ENCODE assay signal across 8 cellular contexts in the genomic region with DNA sequence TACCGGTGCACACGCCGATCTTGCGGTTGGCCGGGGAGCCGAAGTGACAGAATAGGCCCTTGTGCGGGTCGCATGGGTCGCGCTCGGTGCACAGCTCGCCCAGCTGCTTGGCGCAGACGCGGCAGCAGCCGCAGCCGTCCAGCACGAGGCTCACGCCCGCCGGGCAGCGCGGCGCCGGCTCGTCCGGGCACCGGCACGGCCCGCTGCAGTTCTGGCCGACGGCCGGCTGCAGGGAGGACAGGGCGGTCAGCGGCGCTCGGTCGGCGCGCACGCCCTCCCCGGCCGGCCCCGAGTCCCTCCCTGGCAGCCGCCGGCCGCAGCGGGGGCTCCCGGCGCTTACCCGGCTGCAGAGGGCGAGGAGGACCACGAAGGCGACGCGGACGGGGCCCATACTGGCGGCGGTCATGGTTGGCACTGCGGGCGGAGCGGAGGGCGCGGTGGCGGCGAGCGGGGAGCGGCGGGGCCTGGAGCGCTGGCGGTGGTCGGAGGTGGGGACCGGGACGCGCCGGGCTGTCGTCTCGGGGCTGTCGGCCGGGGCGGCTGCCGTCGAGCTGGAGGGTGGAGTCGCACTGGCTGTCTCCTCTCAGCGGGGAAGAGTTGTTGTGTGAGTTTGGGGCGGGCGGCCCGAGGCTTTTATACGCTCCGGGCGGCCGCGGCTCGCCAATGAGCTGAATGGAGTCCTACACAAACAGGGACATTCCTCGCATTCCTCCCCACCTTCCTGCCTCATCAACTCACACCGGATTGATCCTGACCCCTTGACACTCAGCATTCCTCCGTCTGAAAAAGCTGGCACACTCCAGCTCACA. TPM values are rescaled to one million over a fixed set of nuclear protein-coding genes. Genes with fewer than 3 reads are reported as not detected.
DNase-seq lines count a peak whose midpoint lies in the region; ATAC-seq, FAIRE-seq and TF ChIP-seq lines count a peak whose summit lies in the region.

Gene CCN2, minus strand, starts transcription at position 606 of the 809 bp plus-strand sequence. Its CDS starts 200 bp downstream, at position 406.

- H3K27me3 Mint-ChIP-seq in activated CD4-positive, alpha-beta memory T cell treated with anti-CD3 and anti-CD28 coated beads, Interleukin-2, amount 10 ng/mL, durations not matched to agents 7 days and 5 days, result peaks cover 67% of the 10 kb centered on the region

- peaks cover 11% of the 10 kb centered on the region for H3K4me1 Mint-ChIP-seq in activated CD4-positive, alpha-beta memory T cell treated with anti-CD3 and anti-CD28 coated beads, Interleukin-2, amount 10 ng/mL, durations not matched to agents 7 days and 5 days

- POLR2A ChIA-PET in activated CD4-positive, alpha-beta memory T cell treated with anti-CD3 and anti-CD28 coated beads, Interleukin-2, amount 10 ng/mL, durations not matched to agents 7 days and 5 days (lab: Charles Lee), result no interaction called here

- ATAC-seq in HG02642 (IDR thresholded peaks at IDR 0.05; ENCODE audit: poor library complexity, unreplicated experiment) (peak; percentile 49), HG03025 (IDR thresholded peaks at IDR 0.05; ENCODE audit: low FRiP score, unreplicated experiment) (no peak)

- FAIRE-seq in urothelium cell line (lab: Jason Lieb, UNC), result peak; percentile 58

- peaks cover 0 to 21% of the 10 kb centered on the region in 2 donors for H3K36me3 ChIP-seq in muscle layer of duodenum (ENCODE audit: control insufficient read depth in 1 of 2, insufficient read depth in 2 of 2, low read length in 2 of 2)

- no peaks in the 10 kb centered on the region for H3K36me3 Mint-ChIP-seq in activated CD4-positive, alpha-beta memory T cell treated with anti-CD3 and anti-CD28 coated beads, Interleukin-2, amount 10 ng/mL, durations not matched to agents 7 days and 5 days (ENCODE audit: low read depth)

- H3K4me1 ChIP-seq in muscle layer of duodenum (ENCODE audit: control insufficient read depth in 1 of 2, insufficient read depth in 2 of 2, low read length in 2 of 2), result peaks cover 5 to 6% of the 10 kb centered on the region in 2 donors

- TF ChIP-seq CTCF in fibroblast of pulmonary artery (IDR thresholded peaks at IDR 0.05; ENCODE audit: low read length, missing control alignments), result no peak

- H3K9me3 ChIP-seq in muscle layer of duodenum (ENCODE audit: control insufficient read depth in 1 of 2, low read length in 2 of 2), result no peaks in the 10 kb centered on the region

- peak; percentile 97 for DNase-seq in Daoy (ENCODE audit: low read depth)
- no peak for DNase-seq in activated CD4-positive, alpha-beta memory T cell treated with anti-CD3 and anti-CD28 coated beads, Interleukin-2, amount 10 ng/mL, durations not matched to agents 7 days and 5 days
- DNase-seq in fibroblast of pulmonary artery (ENCODE audit: low read depth), result peak; percentile 100
- DNase-seq in urothelium cell line (ENCODE audit: low spot score), result peak; percentile 95
- DNase-seq in NCI-H2227 (lab: John Stamatoyannopoulos, UW; ENCODE audit: unreplicated experiment), result no peak

- H3K4me3 ChIP-seq in fibroblast of pulmonary artery (replicated peaks; ENCODE audit: low read depth, low read length), result peak within 1 kb of the TSS; percentile 75
- H3K4me3 ChIP-seq in muscle layer of duodenum (ENCODE audit: low read depth in 1 of 2, low read length in 2 of 2), result peak within 1 kb of the TSS; percentile 80 to 83

- H3K4me3 Mint-ChIP-seq in activated CD4-positive, alpha-beta memory T cell treated with anti-CD3 and anti-CD28 coated beads, Interleukin-2, amount 10 ng/mL, durations not matched to agents 7 days and 5 days, result peak within 1 kb of the TSS; percentile 61

- H3K27me3 ChIP-seq in muscle layer of duodenum (ENCODE audit: low read depth, low read length), result no peaks in the 10 kb centered on the region

- no peak within 1 kb of the TSS for H3K27ac Mint-ChIP-seq in activated CD4-positive, alpha-beta memory T cell treated with anti-CD3 and anti-CD28 coated beads, Interleukin-2, amount 10 ng/mL, durations not matched to agents 7 days and 5 days

- CTCF ChIA-PET in activated CD4-positive, alpha-beta memory T cell treated with anti-CD3 and anti-CD28 coated beads, Interleukin-2, amount 10 ng/mL, durations not matched to agents 7 days and 5 days (lab: Charles Lee), result interaction anchor here (0.7 kb wide), 1 partner anchor 21 kb away, joined by 3 read pairs; no protein-coding TSS in a partner anchor

- H3K9me3 Mint-ChIP-seq in activated CD4-positive, alpha-beta memory T cell treated with anti-CD3 and anti-CD28 coated beads, Interleukin-2, amount 10 ng/mL, durations not matched to agents 7 days and 5 days, result no peaks in the 10 kb centered on the region

- H3K27ac ChIP-seq in muscle layer of duodenum (ENCODE audit: low read length), result peak within 1 kb of the TSS; percentile 96

RNA-seq across cellular contexts. Expression of gene CCN2, which starts in this region (rescaled TPM):
- total RNA-seq in Daoy (2014; rRNA removed; shearing (Covaris generic)), result 82.6 and 86.6 TPM in 2 replicates
- not detected for total RNA-seq in activated CD4-positive, alpha-beta memory T cell treated with anti-CD3 and anti-CD28 coated beads, Interleukin-2, amount 10 ng/mL, durations not matched to agents 7 days and 5 days

Comparison
In these comparisons a context has a peak if more than half of its experiments do, and no peak if none do; other contexts are left out.
1. RNA of gene CCN2 (total RNA-seq): 82.6 to 86.6 TPM in Daoy; not detected in activated CD4-positive, alpha-beta memory T cell treated with anti-CD3 and anti-CD28 coated beads, Interleukin-2, amount 10 ng/mL, durations not matched to agents 7 days and 5 days; every median in the first group is over 10 times any median in the second.
2. DNase-seq: peak in Daoy (single experiment), fibroblast of pulmonary artery (single experiment) and urothelium cell line (single experiment); none in activated CD4-positive, alpha-beta memory T cell treated with anti-CD3 and anti-CD28 coated beads, Interleukin-2, amount 10 ng/mL, durations not matched to agents 7 days and 5 days (single experiment) and NCI-H2227 (single experiment).